In the genomic region with DNA sequence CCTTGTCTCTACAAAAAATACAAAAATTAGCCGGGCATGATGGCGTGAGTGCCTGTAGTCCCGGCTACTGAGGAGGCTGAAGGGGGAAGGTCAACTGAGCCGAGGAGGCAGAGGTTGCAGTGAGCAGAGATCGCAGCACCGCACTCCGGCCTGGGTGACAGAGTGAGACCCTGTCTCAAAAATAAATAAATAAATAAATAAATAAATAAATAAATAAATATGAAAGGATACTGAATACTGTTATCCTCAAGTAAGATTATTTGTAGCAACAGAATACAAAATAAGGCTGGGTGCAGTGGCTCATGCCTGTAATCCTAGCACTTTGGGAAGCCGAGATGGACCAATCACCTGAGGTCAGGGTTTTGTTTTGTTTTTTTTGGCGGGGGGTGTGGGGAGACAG, we compare ENCODE assay signal across 3 cellular contexts.
TF ChIP-seq lines count a peak whose summit lies in the region.

No MANE protein-coding gene starts in this region.

TF ChIP-seq in SK-N-SH, 30 proteins besides CTCF, POLR2A, EP300 and RAD21:
- TF ChIP-seq NFIC (IDR thresholded peaks at IDR 0.05; ENCODE audit: borderline replicate concordance) (no peak), EZH2phosphoT487 (IDR thresholded peaks at IDR 0.05; ENCODE audit: borderline replicate concordance, low read depth) (no peak), FOXM1 (IDR thresholded peaks at IDR 0.05; ENCODE audit: low read depth) (no peak), RFX5 (IDR thresholded peaks at IDR 0.05; ENCODE audit: low read length) (no peak), RXRA (IDR thresholded peaks at IDR 0.05; ENCODE audit: borderline replicate concordance, low read depth) (no peak)

TF ChIP-seq in SK-N-SH treated with all-trans-retinoic acid at 6 μM for 48 hours, 23 proteins besides CTCF, POLR2A, EP300 and RAD21:
- TF ChIP-seq BACH2 (CRISPR knock-in tag; IDR thresholded peaks at IDR 0.05; ENCODE audit: borderline replicate concordance) (no peak), OSR1 (CRISPR knock-in tag; IDR thresholded peaks at IDR 0.05) (no peak), ISL1 (CRISPR knock-in tag; IDR thresholded peaks at IDR 0.05) (no peak), ZFP30 (CRISPR knock-in tag; IDR thresholded peaks at IDR 0.05) (no peak), ESRRG (CRISPR knock-in tag; IDR thresholded peaks at IDR 0.05) (no peak), ZC3H10 (CRISPR knock-in tag; IDR thresholded peaks at IDR 0.05) (no peak), ZNF70 (CRISPR knock-in tag; IDR thresholded peaks at IDR 0.05) (no peak), ZNF8 (CRISPR knock-in tag; IDR thresholded peaks at IDR 0.05) (no peak), TCF4 (CRISPR knock-in tag; IDR thresholded peaks at IDR 0.05; ENCODE audit: borderline replicate concordance) (no peak), ARNTL (CRISPR knock-in tag; IDR thresholded peaks at IDR 0.05; ENCODE audit: borderline replicate concordance, low read depth) (no peak), ZNF565 (CRISPR knock-in tag; conservative IDR thresholded peaks at IDR 0.05; ENCODE audit: low read depth) (no peak), CSDC2 (CRISPR knock-in tag; IDR thresholded peaks at IDR 0.05) (no peak)
- TF ChIP-seq, protein P1, sequence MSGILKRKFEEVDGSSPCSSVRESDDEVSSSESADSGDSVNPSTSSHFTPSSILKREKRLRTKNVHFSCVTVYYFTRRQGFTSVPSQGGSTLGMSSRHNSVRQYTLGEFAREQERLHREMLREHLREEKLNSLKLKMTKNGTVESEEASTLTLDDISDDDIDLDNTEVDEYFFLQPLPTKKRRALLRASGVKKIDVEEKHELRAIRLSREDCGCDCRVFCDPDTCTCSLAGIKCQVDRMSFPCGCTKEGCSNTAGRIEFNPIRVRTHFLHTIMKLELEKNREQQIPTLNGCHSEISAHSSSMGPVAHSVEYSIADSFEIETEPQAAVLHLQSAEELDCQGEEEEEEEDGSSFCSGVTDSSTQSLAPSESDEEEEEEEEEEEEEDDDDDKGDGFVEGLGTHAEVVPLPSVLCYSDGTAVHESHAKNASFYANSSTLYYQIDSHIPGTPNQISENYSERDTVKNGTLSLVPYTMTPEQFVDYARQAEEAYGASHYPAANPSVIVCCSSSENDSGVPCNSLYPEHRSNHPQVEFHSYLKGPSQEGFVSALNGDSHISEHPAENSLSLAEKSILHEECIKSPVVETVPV (CRISPR knock-in tag; IDR thresholded peaks at IDR 0.05): no peak
- TF ChIP-seq, protein P2, sequence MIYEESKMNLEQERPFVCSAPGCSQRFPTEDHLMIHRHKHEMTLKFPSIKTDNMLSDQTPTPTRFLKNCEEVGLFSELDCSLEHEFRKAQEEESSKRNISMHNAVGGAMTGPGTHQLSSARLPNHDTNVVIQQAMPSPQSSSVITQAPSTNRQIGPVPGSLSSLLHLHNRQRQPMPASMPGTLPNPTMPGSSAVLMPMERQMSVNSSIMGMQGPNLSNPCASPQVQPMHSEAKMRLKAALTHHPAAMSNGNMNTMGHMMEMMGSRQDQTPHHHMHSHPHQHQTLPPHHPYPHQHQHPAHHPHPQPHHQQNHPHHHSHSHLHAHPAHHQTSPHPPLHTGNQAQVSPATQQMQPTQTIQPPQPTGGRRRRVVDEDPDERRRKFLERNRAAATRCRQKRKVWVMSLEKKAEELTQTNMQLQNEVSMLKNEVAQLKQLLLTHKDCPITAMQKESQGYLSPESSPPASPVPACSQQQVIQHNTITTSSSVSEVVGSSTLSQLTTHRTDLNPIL (CRISPR knock-in tag; IDR thresholded peaks at IDR 0.05; ENCODE audit: low read depth): no peak

TF ChIP-seq in IMR-90, 13 proteins besides CTCF, POLR2A, EP300 and RAD21:
- no peak for TF ChIP-seq FOS (IDR thresholded peaks at IDR 0.05; ENCODE audit: low read depth, low read length)
